In genomic region chr14:72525087-72525909, GRCh38 we compare ENCODE assay signal across 29 cellular contexts.
DNase-seq lines count a peak whose midpoint lies in the region; ATAC-seq and TF ChIP-seq lines count a peak whose summit lies in the region.
"Had no signal": no experiment of that assay in that cellular context is flagged by ENCODE, and none has a peak within 500 bp of the region (broad histone marks: within the 10 kb centered on the region; RNA-seq: fewer than 3 reads in every experiment).

No MANE protein-coding gene starts in this region.

- DNase-seq in AG10803 (ENCODE audit: low read depth) (peak; percentile 75), HFFc6 (no peak), substantia nigra (lab: John Stamatoyannopoulos, UW) (no peak), colonic mucosa (no peak)
- no peak for DNase-seq in natural killer cell treated with Interleukin-12 subunit alpha and Interleukin-12 subunit beta and Interleukin-15 and Interleukin-18, amount 100 ng/mL, for 72 hours (ENCODE audit: low spot score)
- DNase-seq in activated CD8-positive, alpha-beta memory T cell treated with anti-CD3 and anti-CD28 coated beads, Interleukin-2, amount 50 U/mL, for 4 hours: no peak
- DNase-seq: activated CD8-positive, alpha-beta memory T cell treated with anti-CD3 and anti-CD28 coated beads, Interleukin-2, amount 10 ng/mL, durations not matched to agents 7 days and 5 days; activated gamma-delta T cell treated with Interleukin-2 at 50 U/mL for 16 hours; activated T-cell treated with anti-CD3 and anti-CD28 coated beads, Interleukin-2, amount 50 U/mL, for 48 hours; Caco-2; esophagus squamous epithelium; gastrocnemius medialis; GDM1; lower lobe of right lung; NCI-H1436; NCI-H2081; NCI-H226; NCI-H69; retina; spleen; stimulated activated CD4-positive, alpha-beta T cell treated with anti-CD3 and anti-CD28 coated beads, Interleukin-2, amount 100 ng/mL, for 24 hours; stimulated activated CD8-positive, alpha-beta memory T cell treated with anti-CD3 and anti-CD28 coated beads, Interleukin-4, amount 100 ng/mL, for 48 hours; stimulated activated naive CD8-positive, alpha-beta T cell treated with anti-CD3 and anti-CD28 coated beads, Interleukin-15, amount 100 ng/mL, for 72 hours; T-helper 17 cell had no signal

- peaks cover 4% of the 10 kb centered on the region for H3K36me3 Mint-ChIP-seq in HFFc6 (ENCODE audit: low read depth)
- no peaks in the 10 kb centered on the region for H3K36me3 Mint-ChIP-seq in dendritic cell treated with granulocyte-macrophage colony-stimulating factor and Interleukin-4, amounts not matched to agents 40 ng/mL and 50 ng/mL, for 4 days (ENCODE audit: low read depth)
- peaks cover 25% of the 10 kb centered on the region for H3K36me3 Mint-ChIP-seq in natural killer cell treated with Interleukin-12 subunit alpha and Interleukin-12 subunit beta and Interleukin-15 and Interleukin-18, amount 100 ng/mL, for 72 hours

- H3K27ac ChIP-seq in substantia nigra (ENCODE audit: low read depth, low read length, poor library complexity, severe bottlenecking): no peak overlapping the region
- H3K27ac ChIP-seq in colonic mucosa: no peak overlapping the region
- H3K27ac ChIP-seq: C4-2B, esophagus squamous epithelium, gastrocnemius medialis, lower lobe of right lung, parathyroid adenoma had no signal

- H3K4me3 ChIP-seq in AG10803 (ENCODE audit: low read length): no peak overlapping the region
- no peak overlapping the region for H3K4me3 ChIP-seq in colonic mucosa
- H3K4me3 ChIP-seq: esophagus squamous epithelium, gastrocnemius medialis, lower lobe of right lung, spleen had no signal

- no peaks in the 10 kb centered on the region for H3K36me3 ChIP-seq in colonic mucosa
- H3K36me3 ChIP-seq: esophagus squamous epithelium, gastrocnemius medialis, lower lobe of right lung, spleen had no signal

- H3K4me1 Mint-ChIP-seq in HFFc6 (ENCODE audit: low read depth): peaks cover 58% of the 10 kb centered on the region
- peaks cover 69% of the 10 kb centered on the region for H3K4me1 Mint-ChIP-seq in dendritic cell treated with granulocyte-macrophage colony-stimulating factor and Interleukin-4, amounts not matched to agents 40 ng/mL and 50 ng/mL, for 4 days (ENCODE audit: low read depth)
- H3K4me1 Mint-ChIP-seq in natural killer cell treated with Interleukin-12 subunit alpha and Interleukin-12 subunit beta and Interleukin-15 and Interleukin-18, amount 100 ng/mL, for 72 hours (ENCODE audit: low read depth in 2 of 2): peaks cover 54 to 67% of the 10 kb centered on the region in 2 donors

- H3K4me3 Mint-ChIP-seq in HFFc6: no peak overlapping the region
- H3K4me3 Mint-ChIP-seq in dendritic cell treated with granulocyte-macrophage colony-stimulating factor and Interleukin-4, amounts not matched to agents 40 ng/mL and 50 ng/mL, for 4 days: no peak overlapping the region
- peak overlapping the region; percentile 27 for H3K4me3 Mint-ChIP-seq in natural killer cell treated with Interleukin-12 subunit alpha and Interleukin-12 subunit beta and Interleukin-15 and Interleukin-18, amount 100 ng/mL, for 72 hours
- H3K4me3 Mint-ChIP-seq: activated CD8-positive, alpha-beta memory T cell treated with anti-CD3 and anti-CD28 coated beads, Interleukin-2, amount 10 ng/mL, durations not matched to agents 7 days and 5 days; central memory CD8-positive, alpha-beta T cell; neural crest cell; stimulated activated naive CD8-positive, alpha-beta T cell treated with anti-CD3 and anti-CD28 coated beads, Interleukin-15, amount 100 ng/mL, for 72 hours; T-helper 17 cell had no signal

- intact Hi-C loops in dendritic cell treated with granulocyte-macrophage colony-stimulating factor and Interleukin-4, amounts not matched to agents 40 ng/mL and 50 ng/mL, for 4 days (cut with micrococcal nuclease): loop anchor here (10.0 kb wide), 1 partner anchor 180 kb away; no protein-coding TSS in a partner anchor
- intact Hi-C loops in colonic mucosa (cut with DNase I): no loop called here

- H3K27me3 Mint-ChIP-seq in HFFc6 (ENCODE audit: insufficient read depth): no peaks in the 10 kb centered on the region; the same call in 1 of the 2 replicates
- peaks cover 44% of the 10 kb centered on the region for H3K27me3 Mint-ChIP-seq in dendritic cell treated with granulocyte-macrophage colony-stimulating factor and Interleukin-4, amounts not matched to agents 40 ng/mL and 50 ng/mL, for 4 days
- H3K27me3 Mint-ChIP-seq in natural killer cell treated with Interleukin-12 subunit alpha and Interleukin-12 subunit beta and Interleukin-15 and Interleukin-18, amount 100 ng/mL, for 72 hours: peaks cover 23 to 30% of the 10 kb centered on the region in 2 donors
- H3K27me3 Mint-ChIP-seq: T-helper 17 cell had no signal

- H3K27ac Mint-ChIP-seq in HFFc6: no peak overlapping the region
- H3K27ac Mint-ChIP-seq in dendritic cell treated with granulocyte-macrophage colony-stimulating factor and Interleukin-4, amounts not matched to agents 40 ng/mL and 50 ng/mL, for 4 days: peak overlapping the region; percentile 17
- peak overlapping the region; percentile 30 to 51 for H3K27ac Mint-ChIP-seq in natural killer cell treated with Interleukin-12 subunit alpha and Interleukin-12 subunit beta and Interleukin-15 and Interleukin-18, amount 100 ng/mL, for 72 hours
- H3K27ac Mint-ChIP-seq: activated CD8-positive, alpha-beta memory T cell treated with anti-CD3 and anti-CD28 coated beads, Interleukin-2, amount 10 ng/mL, durations not matched to agents 7 days and 5 days; stimulated activated naive CD8-positive, alpha-beta T cell treated with anti-CD3 and anti-CD28 coated beads, Interleukin-15, amount 100 ng/mL, for 72 hours; T-helper 17 cell had no signal

- peaks cover 6% of the 10 kb centered on the region for H3K9me3 Mint-ChIP-seq in HFFc6
- H3K9me3 Mint-ChIP-seq in dendritic cell treated with granulocyte-macrophage colony-stimulating factor and Interleukin-4, amounts not matched to agents 40 ng/mL and 50 ng/mL, for 4 days: no peaks in the 10 kb centered on the region
- peaks cover 4% of the 10 kb centered on the region for H3K9me3 Mint-ChIP-seq in natural killer cell treated with Interleukin-12 subunit alpha and Interleukin-12 subunit beta and Interleukin-15 and Interleukin-18, amount 100 ng/mL, for 72 hours
- H3K9me3 Mint-ChIP-seq: central memory CD8-positive, alpha-beta T cell; neural crest cell had no signal

- TF ChIP-seq CTCF in AG10803 (conservative IDR thresholded peaks at IDR 0.05; ENCODE audit: low read length) (no peak; the same call in 1 of the 2 replicates), HFFc6 (IDR thresholded peaks at IDR 0.05) (0 out of 2 replicates have a peak, but pooled peaks have one; percentile 7), colonic mucosa (IDR thresholded peaks at IDR 0.05) (no peak)

- H3K9me3 ChIP-seq in colonic mucosa: no peaks in the 10 kb centered on the region
- H3K9me3 ChIP-seq: esophagus squamous epithelium, gastrocnemius medialis, lower lobe of right lung had no signal

- H3K27me3 ChIP-seq in colonic mucosa: no peaks in the 10 kb centered on the region
- H3K27me3 ChIP-seq: gastrocnemius medialis had no signal

- ATAC-seq in natural killer cell treated with Interleukin-12 subunit alpha and Interleukin-12 subunit beta and Interleukin-15 and Interleukin-18, amount 100 ng/mL, for 72 hours: no peak
- ATAC-seq: activated CD8-positive, alpha-beta memory T cell treated with anti-CD3 and anti-CD28 coated beads, Interleukin-2, amount 10 ng/mL, durations not matched to agents 7 days and 5 days; gastrocnemius medialis; stimulated activated naive CD8-positive, alpha-beta T cell treated with anti-CD3 and anti-CD28 coated beads, Interleukin-15, amount 100 ng/mL, for 72 hours; T-helper 17 cell had no signal

- H3K9ac ChIP-seq in colonic mucosa (ENCODE audit: low read depth in 2 of 2, low read length in 2 of 2): no peak overlapping the region
- H3K9ac ChIP-seq: parathyroid adenoma had no signal

- H3K4me1 ChIP-seq in colonic mucosa: no peaks in the 10 kb centered on the region
- H3K4me1 ChIP-seq: Caco-2, gastrocnemius medialis had no signal
